In genomic region chr9:98867434-98868168, GRCh38 we compare ENCODE assay signal across 9 cellular contexts.
DNase-seq lines count a peak whose midpoint lies in the region; ATAC-seq and TF ChIP-seq lines count a peak whose summit lies in the region.
"Had no signal": no experiment of that assay in that cellular context is flagged by ENCODE, and none has a peak within 500 bp of the region (broad histone marks: within the 10 kb centered on the region; RNA-seq: fewer than 3 reads in every experiment).

No MANE protein-coding gene starts in this region.

- no peak for TF ChIP-seq CTCF in WTC11 (IDR thresholded peaks at IDR 0.05)
- TF ChIP-seq CTCF in upper lobe of left lung (IDR thresholded peaks at IDR 0.05) = no peak

- peak; percentile 10 for DNase-seq in NK-92 treated with Interleukin-12 subunit alpha and Interleukin-12 subunit beta, amount 100 ng/mL, for 24 hours (lab: John Stamatoyannopoulos, UW)
- DNase-seq in NK-92 (lab: John Stamatoyannopoulos, UW; ENCODE audit: unreplicated experiment) (no peak), WTC11 (ENCODE audit: low spot score) (no peak), iris pigment epithelial cell (ENCODE audit: low read depth) (peak; percentile 86), upper lobe of left lung (peak in 1 of 2 donors; percentile 48), D341Med (ENCODE audit: low spot score) (no peak)
- no peak for DNase-seq in activated T-helper 2 cell treated with anti-CD3 and anti-CD28 coated beads, Interferon-gamma antibody, Interleukin-2, Interleukin-4, amounts not matched to agents 10 μg/mL and 5 μg/mL and 100 μg/mL, durations not matched to agents 14 hours and 24 hours and 36 hours (ENCODE audit: low spot score)

- no peak overlapping the region for H3K4me3 ChIP-seq in upper lobe of left lung

- peak overlapping the region in 1 of 4 donors; percentile 37 for H3K27ac ChIP-seq in upper lobe of left lung

- H3K36me3 ChIP-seq in upper lobe of left lung = no peaks in the 10 kb centered on the region

- POLR2A ChIA-PET in WTC11 (lab: Charles Lee) = no interaction called here

- no peaks in the 10 kb centered on the region for H3K4me1 Mint-ChIP-seq in WTC11
- peaks cover 8% of the 10 kb centered on the region for H3K4me1 Mint-ChIP-seq in activated T-helper 2 cell treated with anti-CD3 and anti-CD28 coated beads, Interferon-gamma antibody, Interleukin-2, Interleukin-4, amounts not matched to agents 10 μg/mL and 5 μg/mL and 100 μg/mL, durations not matched to agents 14 hours and 24 hours and 36 hours (ENCODE audit: low read depth)

- peaks cover 27% of the 10 kb centered on the region for H3K9me3 Mint-ChIP-seq in WTC11
- no peaks in the 10 kb centered on the region for H3K9me3 Mint-ChIP-seq in activated T-helper 2 cell treated with anti-CD3 and anti-CD28 coated beads, Interferon-gamma antibody, Interleukin-2, Interleukin-4, amounts not matched to agents 10 μg/mL and 5 μg/mL and 100 μg/mL, durations not matched to agents 14 hours and 24 hours and 36 hours

- H3K36me3 Mint-ChIP-seq in WTC11 = no peaks in the 10 kb centered on the region
- H3K36me3 Mint-ChIP-seq in activated T-helper 2 cell treated with anti-CD3 and anti-CD28 coated beads, Interferon-gamma antibody, Interleukin-2, Interleukin-4, amounts not matched to agents 10 μg/mL and 5 μg/mL and 100 μg/mL, durations not matched to agents 14 hours and 24 hours and 36 hours (ENCODE audit: low read depth) = no peaks in the 10 kb centered on the region

- no peak for TF ChIP-seq EP300 in upper lobe of left lung (IDR thresholded peaks at IDR 0.05)

- ATAC-seq in WTC11 = no peak
- peak; percentile 82 to 95 for ATAC-seq in upper lobe of left lung (ENCODE audit: low FRiP score in 2 of 2)
- ATAC-seq in GM18511 (IDR thresholded peaks at IDR 0.05; ENCODE audit: unreplicated experiment) = no peak

- H3K27ac Mint-ChIP-seq in WTC11 = no peak overlapping the region
- no peak overlapping the region for H3K27ac Mint-ChIP-seq in activated T-helper 2 cell treated with anti-CD3 and anti-CD28 coated beads, Interferon-gamma antibody, Interleukin-2, Interleukin-4, amounts not matched to agents 10 μg/mL and 5 μg/mL and 100 μg/mL, durations not matched to agents 14 hours and 24 hours and 36 hours
- H3K27ac Mint-ChIP-seq: IgD-negative memory B cell had no signal

- H3K27me3 ChIP-seq in upper lobe of left lung = no peaks in the 10 kb centered on the region

- no peak overlapping the region for H3K4me3 Mint-ChIP-seq in WTC11
- no peak overlapping the region for H3K4me3 Mint-ChIP-seq in activated T-helper 2 cell treated with anti-CD3 and anti-CD28 coated beads, Interferon-gamma antibody, Interleukin-2, Interleukin-4, amounts not matched to agents 10 μg/mL and 5 μg/mL and 100 μg/mL, durations not matched to agents 14 hours and 24 hours and 36 hours (ENCODE audit: low read depth)
- H3K4me3 Mint-ChIP-seq: IgD-negative memory B cell had no signal

- 36 to 49% methylated on average over 4 of the region's 4 CpGs for WGBS in upper lobe of left lung, 2 donors

- no peak for TF ChIP-seq POLR2A in upper lobe of left lung (IDR thresholded peaks at IDR 0.05)

- intact Hi-C loops in activated T-helper 2 cell treated with anti-CD3 and anti-CD28 coated beads, Interferon-gamma antibody, Interleukin-2, Interleukin-4, amounts not matched to agents 10 μg/mL and 5 μg/mL and 100 μg/mL, durations not matched to agents 14 hours and 24 hours and 36 hours (cut with micrococcal nuclease) = no loop called here

- peaks cover 6 to 19% (median 19%) of the 10 kb centered on the region in 4 donors for H3K4me1 ChIP-seq in upper lobe of left lung

- CTCF ChIA-PET in WTC11 (lab: Charles Lee) = no interaction called here

- H3K27me3 Mint-ChIP-seq in WTC11 (ENCODE audit: low read depth) = no peaks in the 10 kb centered on the region; the same call in 1 of the 2 replicates
- H3K27me3 Mint-ChIP-seq in activated T-helper 2 cell treated with anti-CD3 and anti-CD28 coated beads, Interferon-gamma antibody, Interleukin-2, Interleukin-4, amounts not matched to agents 10 μg/mL and 5 μg/mL and 100 μg/mL, durations not matched to agents 14 hours and 24 hours and 36 hours (ENCODE audit: low read depth) = peaks cover 14% of the 10 kb centered on the region

- H3K9me3 ChIP-seq in upper lobe of left lung = no peaks in the 10 kb centered on the region

TF ChIP-seq in WTC11, 78 proteins besides CTCF, POLR2A, EP300 and RAD21:
- TF ChIP-seq CBFB (CRISPR knock-in tag; IDR thresholded peaks at IDR 0.05; ENCODE audit: low read depth) (no peak), NFATC4 (CRISPR knock-in tag; IDR thresholded peaks at IDR 0.05) (no peak), GABPB1 (CRISPR knock-in tag; IDR thresholded peaks at IDR 0.05) (peak; percentile 96)

Comparison
In these comparisons a context has a peak if more than half of its experiments do, and no peak if none do; other contexts are left out.
1. DNase-seq: peak in NK-92 treated with Interleukin-12 subunit alpha and Interleukin-12 subunit beta, amount 100 ng/mL, for 24 hours (single experiment) and iris pigment epithelial cell (single experiment); none in NK-92 (single experiment), WTC11 (single experiment), D341Med (single experiment) and activated T-helper 2 cell treated with anti-CD3 and anti-CD28 coated beads, Interferon-gamma antibody, Interleukin-2, Interleukin-4, amounts not matched to agents 10 μg/mL and 5 μg/mL and 100 μg/mL, durations not matched to agents 14 hours and 24 hours and 36 hours (single experiment).
2. ATAC-seq: peak in upper lobe of left lung (2 of 2); none in WTC11 (single experiment) and GM18511 (single experiment).